ENCODE assay signal across 9 cellular contexts in genomic region chr11:47769556-47769955, GRCh38. TPM values are rescaled to one million over a fixed set of nuclear protein-coding genes. Genes with fewer than 3 reads are reported as not detected.
DNase-seq lines count a peak whose midpoint lies in the region; ATAC-seq and TF ChIP-seq lines count a peak whose summit lies in the region.
"Not testable (repeated sequence)": the region's sequence is repeated elsewhere in the genome, so short reads cannot be mapped to it uniquely, and the experiment has no call there.
"Had no signal": no experiment of that assay in that cellular context is flagged by ENCODE, and none has a peak within 500 bp of the region (broad histone marks: within the 10 kb centered on the region; RNA-seq: fewer than 3 reads in every experiment).

No MANE protein-coding gene starts in this region.

- peak overlapping the region; percentile 47 for H3K4me3 Mint-ChIP-seq in CD8-positive, alpha-beta T cell
- not testable (repeated sequence) for H3K4me3 Mint-ChIP-seq in T-helper 1 cell treated with Interleukin-12 subunit alpha and Interleukin-12 subunit beta and Interleukin-4 antibody, amounts not matched to agents 30 μg/mL and 1 μg/mL, for 36 hours; endothelial cell (ENCODE audit: unreplicated experiment); mesothelial cell of epicardium
- H3K4me3 Mint-ChIP-seq in activated CD8-positive, alpha-beta T cell treated with anti-CD3 and anti-CD28 coated beads, Interleukin-2, amount 10 ng/mL, durations not matched to agents 7 days and 5 days, result peak overlapping the region; percentile 22
- peak overlapping the region; percentile 26 for H3K4me3 Mint-ChIP-seq in activated naive CD4-positive, alpha-beta T cell treated with anti-CD3 and anti-CD28 coated beads, Interleukin-2, amount 50 U/mL, for 24 hours
- H3K4me3 Mint-ChIP-seq in progenitor cell of endocrine pancreas (ENCODE audit: low read depth), result peak overlapping the region; percentile 35

- H3K27ac Mint-ChIP-seq in CD8-positive, alpha-beta T cell, result peak overlapping the region; percentile 37
- H3K27ac Mint-ChIP-seq in T-helper 1 cell treated with Interleukin-12 subunit alpha and Interleukin-12 subunit beta and Interleukin-4 antibody, amounts not matched to agents 30 μg/mL and 1 μg/mL, for 36 hours, result peak overlapping the region; percentile 4
- peak overlapping the region; percentile 60 for H3K27ac Mint-ChIP-seq in activated CD8-positive, alpha-beta T cell treated with anti-CD3 and anti-CD28 coated beads, Interleukin-2, amount 10 ng/mL, durations not matched to agents 7 days and 5 days
- not testable (repeated sequence) for H3K27ac Mint-ChIP-seq in activated naive CD4-positive, alpha-beta T cell treated with anti-CD3 and anti-CD28 coated beads, Interleukin-2, amount 50 U/mL, for 24 hours
- H3K27ac Mint-ChIP-seq in endothelial cell (ENCODE audit: unreplicated experiment) (peak overlapping the region; percentile 65), mesothelial cell of epicardium (peak overlapping the region; percentile 91), progenitor cell of endocrine pancreas (peak overlapping the region; percentile 95)

- H3K4me1 ChIP-seq in CD8-positive, alpha-beta T cell (ENCODE audit: insufficient read depth, low read length), result peaks cover 24% of the 10 kb centered on the region
- peaks cover 0 to 32% (median 15%) of the 10 kb centered on the region in 4 donors for H3K4me1 ChIP-seq in tibial artery

- TF ChIP-seq CTCF in CD8-positive, alpha-beta T cell (IDR thresholded peaks at IDR 0.05); endothelial cell (IDR thresholded peaks at IDR 0.05; ENCODE audit: unreplicated experiment); mesothelial cell of epicardium (IDR thresholded peaks at IDR 0.05; ENCODE audit: unreplicated experiment); progenitor cell of endocrine pancreas (IDR thresholded peaks at IDR 0.05; ENCODE audit: unreplicated experiment); tibial artery (IDR thresholded peaks at IDR 0.05): not testable (repeated sequence)

- H3K4me1 Mint-ChIP-seq in CD8-positive, alpha-beta T cell (ENCODE audit: low read depth), result peaks cover 25% of the 10 kb centered on the region
- H3K4me1 Mint-ChIP-seq in T-helper 1 cell treated with Interleukin-12 subunit alpha and Interleukin-12 subunit beta and Interleukin-4 antibody, amounts not matched to agents 30 μg/mL and 1 μg/mL, for 36 hours (ENCODE audit: low read depth), result peaks cover 18% of the 10 kb centered on the region
- peaks cover 21% of the 10 kb centered on the region for H3K4me1 Mint-ChIP-seq in activated CD8-positive, alpha-beta T cell treated with anti-CD3 and anti-CD28 coated beads, Interleukin-2, amount 10 ng/mL, durations not matched to agents 7 days and 5 days (ENCODE audit: low read depth)
- H3K4me1 Mint-ChIP-seq in activated naive CD4-positive, alpha-beta T cell treated with anti-CD3 and anti-CD28 coated beads, Interleukin-2, amount 50 U/mL, for 24 hours, result peaks cover 14% of the 10 kb centered on the region
- not testable (repeated sequence) for H3K4me1 Mint-ChIP-seq in endothelial cell (ENCODE audit: unreplicated experiment)
- H3K4me1 Mint-ChIP-seq in mesothelial cell of epicardium (peaks cover 24% of the 10 kb centered on the region), progenitor cell of endocrine pancreas (ENCODE audit: low read depth) (peaks cover 27% of the 10 kb centered on the region)

- CTCF ChIA-PET in CD8-positive, alpha-beta T cell (lab: Charles Lee), result not testable (repeated sequence)
- CTCF ChIA-PET in activated CD8-positive, alpha-beta T cell treated with anti-CD3 and anti-CD28 coated beads, Interleukin-2, amount 10 ng/mL, durations not matched to agents 7 days and 5 days (lab: Charles Lee), result interaction anchor here (0.9 to 2.2 kb wide), 2 partner anchors 8 to 191 kb away, joined by 3 to 8 read pairs; partner anchors contain the start of genes KBTBD4 and NDUFS3

- H3K27ac ChIP-seq in CD8-positive, alpha-beta T cell (ENCODE audit: low read depth, low read length), result not testable (repeated sequence)
- H3K27ac ChIP-seq in tibial artery, result peak overlapping the region; percentile 99

- H3K36me3 Mint-ChIP-seq in CD8-positive, alpha-beta T cell; activated naive CD4-positive, alpha-beta T cell treated with anti-CD3 and anti-CD28 coated beads, Interleukin-2, amount 50 U/mL, for 24 hours; endothelial cell (ENCODE audit: low read depth, unreplicated experiment); mesothelial cell of epicardium; progenitor cell of endocrine pancreas (ENCODE audit: insufficient read depth): not testable (repeated sequence)
- H3K36me3 Mint-ChIP-seq in T-helper 1 cell treated with Interleukin-12 subunit alpha and Interleukin-12 subunit beta and Interleukin-4 antibody, amounts not matched to agents 30 μg/mL and 1 μg/mL, for 36 hours (ENCODE audit: low read depth), result peaks cover 13% of the 10 kb centered on the region
- H3K36me3 Mint-ChIP-seq in activated CD8-positive, alpha-beta T cell treated with anti-CD3 and anti-CD28 coated beads, Interleukin-2, amount 10 ng/mL, durations not matched to agents 7 days and 5 days (ENCODE audit: low read depth), result peaks cover 17% of the 10 kb centered on the region

- H3K27me3 ChIP-seq in CD8-positive, alpha-beta T cell (ENCODE audit: insufficient read depth, low read length); tibial artery: not testable (repeated sequence)

- H3K9me3 ChIP-seq in CD8-positive, alpha-beta T cell (ENCODE audit: low read length); tibial artery: not testable (repeated sequence)

- intact Hi-C loops in CD8-positive, alpha-beta T cell (cut with DNase I, micrococcal nuclease), result loop anchor here (5.0 to 10.0 kb wide), 5 partner anchors 233 to 1067 kb away; partner anchors contain the start of genes ARHGAP1 (in 1 of the 2), CKAP5 (in 1 of the 2), MADD (in 1 of the 2) and SLC39A13 (in 1 of the 2)
- intact Hi-C loops in tibial artery (cut with DNase I; ENCODE audit: low total_unique reads), result loop anchor here (5.0 kb wide), 1 partner anchor 192 kb away; the partner anchor contains the start of genes KBTBD4 and NDUFS3

- H3K4me3 ChIP-seq in CD8-positive, alpha-beta T cell (ENCODE audit: low read depth, low read length); tibial artery: not testable (repeated sequence)

- ATAC-seq in CD8-positive, alpha-beta T cell; activated CD8-positive, alpha-beta T cell treated with anti-CD3 and anti-CD28 coated beads, Interleukin-2, amount 10 ng/mL, durations not matched to agents 7 days and 5 days: not testable (repeated sequence)

- not testable (repeated sequence) for H3K36me3 ChIP-seq in CD8-positive, alpha-beta T cell (ENCODE audit: insufficient read depth, low read length); tibial artery

- POLR2A ChIA-PET in CD8-positive, alpha-beta T cell (lab: Charles Lee), result interaction anchor here (3.0 kb wide), 1 partner anchor 9 kb away, joined by 9 read pairs; no protein-coding TSS in a partner anchor
- POLR2A ChIA-PET in activated CD8-positive, alpha-beta T cell treated with anti-CD3 and anti-CD28 coated beads, Interleukin-2, amount 10 ng/mL, durations not matched to agents 7 days and 5 days (lab: Charles Lee), result interaction anchor here (0.6 kb wide), 1 partner anchor 178 kb away, joined by 3 read pairs; no protein-coding TSS in a partner anchor

- H3K9me3 Mint-ChIP-seq in CD8-positive, alpha-beta T cell; T-helper 1 cell treated with Interleukin-12 subunit alpha and Interleukin-12 subunit beta and Interleukin-4 antibody, amounts not matched to agents 30 μg/mL and 1 μg/mL, for 36 hours; activated CD8-positive, alpha-beta T cell treated with anti-CD3 and anti-CD28 coated beads, Interleukin-2, amount 10 ng/mL, durations not matched to agents 7 days and 5 days (ENCODE audit: insufficient read depth); activated naive CD4-positive, alpha-beta T cell treated with anti-CD3 and anti-CD28 coated beads, Interleukin-2, amount 50 U/mL, for 24 hours; endothelial cell (ENCODE audit: unreplicated experiment); mesothelial cell of epicardium; progenitor cell of endocrine pancreas (ENCODE audit: low read depth): not testable (repeated sequence)

- not testable (repeated sequence) for H3K27me3 Mint-ChIP-seq in CD8-positive, alpha-beta T cell (ENCODE audit: low read depth); T-helper 1 cell treated with Interleukin-12 subunit alpha and Interleukin-12 subunit beta and Interleukin-4 antibody, amounts not matched to agents 30 μg/mL and 1 μg/mL, for 36 hours (ENCODE audit: low read depth); activated CD8-positive, alpha-beta T cell treated with anti-CD3 and anti-CD28 coated beads, Interleukin-2, amount 10 ng/mL, durations not matched to agents 7 days and 5 days (ENCODE audit: low read depth); activated naive CD4-positive, alpha-beta T cell treated with anti-CD3 and anti-CD28 coated beads, Interleukin-2, amount 50 U/mL, for 24 hours; endothelial cell (ENCODE audit: unreplicated experiment); mesothelial cell of epicardium (ENCODE audit: low read depth); progenitor cell of endocrine pancreas

- DNase-seq in CD8-positive, alpha-beta T cell; activated CD8-positive, alpha-beta T cell treated with anti-CD3 and anti-CD28 coated beads, Interleukin-2, amount 10 ng/mL, durations not matched to agents 7 days and 5 days; endothelial cell (ENCODE audit: low spot score); mesothelial cell of epicardium (ENCODE audit: low spot score in 2 of 2, unreplicated experiment in 2 of 2); progenitor cell of endocrine pancreas (ENCODE audit: low spot score, unreplicated experiment): not testable (repeated sequence)
- peak in 1 of 2 donors; percentile 46 for DNase-seq in tibial artery

RNA-seq across cellular contexts. Expression of gene FNBP4, which starts 2.4 kb away (rescaled TPM):
- 100 to 1,000 TPM; 356 to 385 TPM for total RNA-seq in CD8-positive, alpha-beta T cell
- 100 to 1,000 TPM; 129 to 136 TPM for total RNA-seq in activated CD8-positive, alpha-beta T cell treated with anti-CD3 and anti-CD28 coated beads, Interleukin-2, amount 10 ng/mL, durations not matched to agents 7 days and 5 days
- total RNA-seq in endothelial cell (ENCODE audit: unreplicated experiment), result 78.3 TPM
- 167 to 168 TPM (median 167 TPM) in 3 replicates for total RNA-seq in mesothelial cell of epicardium
- 136 TPM in 2 replicates for total RNA-seq in progenitor cell of endocrine pancreas

RNA-seq across cellular contexts. Expression of gene AGBL2, which starts 54.4 kb away (rescaled TPM):
- 1 to 10 TPM; 3.6 to 5.0 TPM for total RNA-seq in CD8-positive, alpha-beta T cell
- total RNA-seq in activated CD8-positive, alpha-beta T cell treated with anti-CD3 and anti-CD28 coated beads, Interleukin-2, amount 10 ng/mL, durations not matched to agents 7 days and 5 days, result 1 to 10 TPM; 5.6 to 7.8 TPM
- total RNA-seq in endothelial cell (ENCODE audit: unreplicated experiment) (1.7 TPM), mesothelial cell of epicardium (3.5 to 4.6 TPM (median 3.9 TPM) in 3 replicates), progenitor cell of endocrine pancreas (6.1 and 8.2 TPM in 2 replicates)
- total RNA-seq: glomerular endothelial cell had no signal
